In the genomic region with DNA sequence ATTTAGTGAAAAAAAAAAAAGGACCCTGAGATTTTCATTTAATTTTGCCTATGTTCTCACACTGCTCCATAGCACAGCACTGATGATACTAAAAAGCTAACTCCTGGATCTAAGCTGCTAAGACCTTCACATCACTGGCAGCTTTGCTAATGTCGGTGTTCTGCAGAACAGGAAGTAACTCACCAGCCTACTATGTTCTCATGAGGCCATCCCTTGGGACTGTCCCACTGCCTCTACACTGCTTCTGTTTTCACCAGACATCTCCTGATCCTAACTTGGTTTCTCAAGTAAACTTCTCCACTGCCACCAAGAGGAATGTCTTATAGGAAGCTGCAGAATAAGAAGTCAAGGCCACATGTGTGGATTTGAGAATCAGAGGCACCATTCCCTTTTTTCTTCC, we compare ENCODE assay signal across 24 cellular contexts. TPM values are rescaled to one million over a fixed set of nuclear protein-coding genes. Genes with fewer than 3 reads are reported as not detected.
"Had no signal": no experiment of that assay in that cellular context is flagged by ENCODE, and none has a peak within 500 bp of the region (broad histone marks: within the 10 kb centered on the region; RNA-seq: fewer than 3 reads in every experiment).

No MANE protein-coding gene starts in this region.

- H3K27ac ChIP-seq: VCaP had no signal

- ATAC-seq: activated T-cell treated with anti-CD3 and anti-CD28 coated beads, Interleukin-2, amount 50 U/mL, for 4 hours; PC-3; T-helper 17 cell had no signal

- H3K27ac Mint-ChIP-seq: activated CD4-positive, alpha-beta memory T cell treated with anti-CD3 and anti-CD28 coated beads for 36 hours; activated CD4-positive, alpha-beta T cell treated with anti-CD3 and anti-CD28 coated beads, Interleukin-2, amount 10 ng/mL, durations not matched to agents 7 days and 5 days; activated naive CD4-positive, alpha-beta T cell treated with anti-CD3 and anti-CD28 coated beads for 36 hours; activated naive CD8-positive, alpha-beta T cell; T-helper 17 cell had no signal

- H3K36me3 Mint-ChIP-seq: activated CD4-positive, alpha-beta memory T cell treated with anti-CD3 and anti-CD28 coated beads for 36 hours; activated naive CD8-positive, alpha-beta T cell had no signal

- DNase-seq: activated CD4-positive, alpha-beta memory T cell treated with anti-CD3 and anti-CD28 coated beads for 36 hours; activated CD4-positive, alpha-beta T cell treated with anti-CD3 and anti-CD28 coated beads, Interleukin-2, amount 10 ng/mL, durations not matched to agents 7 days and 5 days; activated CD4-positive, CD25-positive, alpha-beta regulatory T cell; activated CD8-positive, alpha-beta memory T cell treated with anti-CD3 and anti-CD28 coated beads for 24 hours; activated effector memory CD4-positive, alpha-beta T cell treated with anti-CD3 and anti-CD28 coated beads, Interleukin-2, amount 50 U/mL, for 16 hours; activated naive CD4-positive, alpha-beta T cell treated with anti-CD3 and anti-CD28 coated beads for 36 hours; activated T-cell treated with anti-CD3 and anti-CD28 coated beads, Interleukin-2, amount 50 U/mL, for 4 hours; amygdala; cerebellar nuclear complex; NCI-H1105; NCI-H1436 treated with DMSO at 0.1 percent for 48 hours; NCI-H187; NCI-H2081; NCI-H510A treated with DMSO at 0.1 percent for 48 hours; NCI-H69; PC-3; SHP77 treated with DMSO at 0.1 percent for 48 hours; T-helper 17 cell; T-helper 9 cell had no signal

- H3K4me3 Mint-ChIP-seq: activated CD4-positive, alpha-beta memory T cell treated with anti-CD3 and anti-CD28 coated beads for 36 hours; activated CD4-positive, alpha-beta T cell treated with anti-CD3 and anti-CD28 coated beads, Interleukin-2, amount 10 ng/mL, durations not matched to agents 7 days and 5 days; activated naive CD4-positive, alpha-beta T cell treated with anti-CD3 and anti-CD28 coated beads for 36 hours; activated naive CD8-positive, alpha-beta T cell; activated T-cell treated with anti-CD3 and anti-CD28 coated beads, Interleukin-2, amount 50 U/mL, for 4 hours; T-helper 17 cell had no signal

- H3K4me1 Mint-ChIP-seq: T-helper 17 cell had no signal

- FAIRE-seq: colon, RCC 7860, TTC549 had no signal

- H3K9me3 Mint-ChIP-seq: activated CD4-positive, alpha-beta memory T cell treated with anti-CD3 and anti-CD28 coated beads for 36 hours; activated CD4-positive, alpha-beta T cell treated with anti-CD3 and anti-CD28 coated beads, Interleukin-2, amount 10 ng/mL, durations not matched to agents 7 days and 5 days; activated naive CD4-positive, alpha-beta T cell treated with anti-CD3 and anti-CD28 coated beads for 36 hours; activated T-cell treated with anti-CD3 and anti-CD28 coated beads, Interleukin-2, amount 50 U/mL, for 4 hours had no signal

RNA-seq across cellular contexts. Expression of a gene that starts 15.1 kb away (rescaled TPM):
- total RNA-seq: activated CD4-positive, alpha-beta memory T cell treated with anti-CD3 and anti-CD28 coated beads for 36 hours; activated CD4-positive, alpha-beta T cell treated with anti-CD3 and anti-CD28 coated beads, Interleukin-2, amount 10 ng/mL, durations not matched to agents 7 days and 5 days; activated T-cell treated with anti-CD3 and anti-CD28 coated beads, Interleukin-2, amount 50 U/mL, for 4 hours had no signal
